11 cellular contexts compared by ENCODE assay signal in the genomic region with DNA sequence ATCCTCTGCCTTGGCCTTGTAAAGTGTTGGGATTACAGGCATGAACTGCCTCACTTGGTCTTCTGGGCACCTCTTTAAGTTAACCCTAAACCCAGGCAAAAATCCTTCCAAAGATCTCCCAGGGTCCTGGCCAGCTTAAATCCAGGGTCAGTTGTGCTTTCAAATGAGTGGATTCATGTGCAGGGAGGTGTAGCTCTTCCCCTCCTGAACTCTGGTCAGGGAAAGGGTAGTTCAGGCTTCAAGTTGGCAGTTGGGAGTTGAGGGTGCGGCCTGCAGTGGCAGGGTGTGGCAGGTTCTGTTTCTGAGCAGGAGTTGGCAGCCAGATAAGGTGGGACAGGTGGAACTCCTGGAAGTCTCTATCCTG. TPM values are rescaled to one million over a fixed set of nuclear protein-coding genes. Genes with fewer than 3 reads are reported as not detected.
DNase-seq lines count a peak whose midpoint lies in the region; ATAC-seq, FAIRE-seq and TF ChIP-seq lines count a peak whose summit lies in the region.
"Had no signal": no experiment of that assay in that cellular context is flagged by ENCODE, and none has a peak within 500 bp of the region (broad histone marks: within the 10 kb centered on the region; RNA-seq: fewer than 3 reads in every experiment).

No MANE protein-coding gene starts in this region.

- peak overlapping the region; percentile 38 for H3K27ac Mint-ChIP-seq in CD8-positive, alpha-beta T cell
- H3K27ac Mint-ChIP-seq in central memory CD8-positive, alpha-beta T cell (ENCODE audit: low read depth) = peak overlapping the region; percentile 76

- H3K4me2 ChIP-seq in IMR-90 (ENCODE audit: low read depth, low read length) = no peak overlapping the region
- H3K4me2 ChIP-seq in mesendoderm (ENCODE audit: low read length) = no peak overlapping the region

- H3K9me3 ChIP-seq in CD8-positive, alpha-beta T cell (ENCODE audit: low read length) = no peaks in the 10 kb centered on the region
- H3K9me3 ChIP-seq in IMR-90 (ENCODE audit: control insufficient read depth, insufficient read depth, low read length) = no peaks in the 10 kb centered on the region
- H3K9me3 ChIP-seq in neutrophil = no peaks in the 10 kb centered on the region

- in situ Hi-C loops in IMR-90 (cut with MboI; ENCODE audit: low sequenced_read_pairs) = no loop called here

- no peaks in the 10 kb centered on the region for H3K27me3 ChIP-seq in CD8-positive, alpha-beta T cell (ENCODE audit: insufficient read depth, low read length)
- H3K27me3 ChIP-seq in IMR-90 (ENCODE audit: control insufficient read depth, insufficient read depth, low read length) (no peaks in the 10 kb centered on the region), neutrophil (no peaks in the 10 kb centered on the region), mesendoderm (ENCODE audit: insufficient read depth, low read length, poor library complexity) (no peaks in the 10 kb centered on the region)

- no peak overlapping the region for H3K4me3 Mint-ChIP-seq in CD8-positive, alpha-beta T cell
- no peak overlapping the region for H3K4me3 Mint-ChIP-seq in central memory CD8-positive, alpha-beta T cell

- no peaks in the 10 kb centered on the region for H3K9me3 Mint-ChIP-seq in CD8-positive, alpha-beta T cell
- no peaks in the 10 kb centered on the region for H3K9me3 Mint-ChIP-seq in central memory CD8-positive, alpha-beta T cell

- no peak for ATAC-seq in CD8-positive, alpha-beta T cell
- ATAC-seq in IMR-90 (ENCODE audit: low read depth) = no peak
- ATAC-seq in central memory CD8-positive, alpha-beta T cell (replicated peaks; ENCODE audit: extremely low read depth, poor library complexity, severe bottlenecking) = no peak

- no peak for DNase-seq in CD8-positive, alpha-beta T cell
- DNase-seq in IMR-90 (no peak), mesendoderm (no peak), frontal cortex (ENCODE audit: low spot score in 2 of 2) (no peak), occipital lobe (lab: John Stamatoyannopoulos, UW) (no peak), GOT3 (lab: John Stamatoyannopoulos, UW) (no peak)
- DNase-seq in central memory CD8-positive, alpha-beta T cell (ENCODE audit: low spot score in 2 of 2) = no peak
- DNase-seq: stimulated activated CD4-positive, alpha-beta T cell treated with anti-CD3 and anti-CD28 coated beads, Interleukin-4, amount 100 ng/mL, for 4 hours had no signal

- H3K4me3 ChIP-seq in CD8-positive, alpha-beta T cell (ENCODE audit: low read depth, low read length) = no peak overlapping the region
- H3K4me3 ChIP-seq in IMR-90 (ENCODE audit: insufficient read depth, low read depth, low read length) = no peak overlapping the region
- no peak overlapping the region for H3K4me3 ChIP-seq in neutrophil (ENCODE audit: low read depth in 1 of 2, low read length in 1 of 2)
- no peak overlapping the region for H3K4me3 ChIP-seq in mesendoderm (ENCODE audit: low read length)

- CTCF ChIA-PET in CD8-positive, alpha-beta T cell (lab: Charles Lee) = no interaction called here
- CTCF ChIA-PET in IMR-90 (lab: Yijun Ruan, JAX) = no interaction called here

- H3K56ac ChIP-seq in IMR-90 (ENCODE audit: extremely low read depth, insufficient read depth, low read length) = no peak overlapping the region
- H3K56ac ChIP-seq in mesendoderm (ENCODE audit: low read length) = no peak overlapping the region

- H3K36me3 Mint-ChIP-seq in CD8-positive, alpha-beta T cell = peaks cover 71% of the 10 kb centered on the region
- peaks cover 72% of the 10 kb centered on the region for H3K36me3 Mint-ChIP-seq in central memory CD8-positive, alpha-beta T cell (ENCODE audit: insufficient read depth)

- no peak overlapping the region for H4K5ac ChIP-seq in IMR-90 (ENCODE audit: low read depth, low read length)
- no peak overlapping the region for H4K5ac ChIP-seq in mesendoderm (ENCODE audit: low read length)

- H3K27me3 Mint-ChIP-seq in CD8-positive, alpha-beta T cell (ENCODE audit: low read depth) = no peaks in the 10 kb centered on the region
- H3K27me3 Mint-ChIP-seq in central memory CD8-positive, alpha-beta T cell = no peaks in the 10 kb centered on the region

- dilution Hi-C loops in IMR-90 (cut with HindIII; ENCODE audit: low sequenced_read_pairs, unreplicated experiment) = no loop called here

- TF ChIP-seq CTCF in CD8-positive, alpha-beta T cell (IDR thresholded peaks at IDR 0.05) = no peak
- TF ChIP-seq CTCF in IMR-90 (conservative IDR thresholded peaks at IDR 0.05; ENCODE audit: low read depth, low read length) (no peak), neutrophil (IDR thresholded peaks at IDR 0.05) (no peak)

- no peak for TF ChIP-seq RAD21 in IMR-90 (IDR thresholded peaks at IDR 0.05; ENCODE audit: low read length)

- peaks cover 69% of the 10 kb centered on the region for H4K20me1 ChIP-seq in IMR-90 (ENCODE audit: insufficient read depth, low read length)

- H2BK5ac ChIP-seq in IMR-90 (ENCODE audit: low read depth, low read length, poor library complexity, severe bottlenecking) (no peak overlapping the region), mesendoderm (ENCODE audit: low read length) (no peak overlapping the region)

- H3K14ac ChIP-seq in IMR-90 (replicated peaks; ENCODE audit: low read depth, low read length) = no peak overlapping the region

- intact Hi-C loops in CD8-positive, alpha-beta T cell (cut with DNase I, micrococcal nuclease) = no loop called here
- intact Hi-C loops in IMR-90 (cut with micrococcal nuclease) = no loop called here

- no peak overlapping the region for H4K8ac ChIP-seq in IMR-90 (ENCODE audit: low read depth in 2 of 2, low read length in 2 of 2)
- H4K8ac ChIP-seq in mesendoderm (ENCODE audit: low read depth, low read length) = no peak overlapping the region

- H3K23ac ChIP-seq in IMR-90 (ENCODE audit: low read depth, low read length) (peak overlapping the region; percentile 49; the same call in 1 of the 2 replicates), mesendoderm (ENCODE audit: low read length) (no peak overlapping the region)

- no TSS peak for BruUV-seq in IMR-90 (replicated peaks; lab: Mats Ljungman, UMichigan)

- no peak overlapping the region for H2BK120ac ChIP-seq in IMR-90 (ENCODE audit: low read depth, low read length)
- no peak overlapping the region for H2BK120ac ChIP-seq in mesendoderm (ENCODE audit: low read depth, low read length)

- FAIRE-seq in frontal cortex (lab: Jason Lieb, UNC) = no peak

- H3K79me1 ChIP-seq in IMR-90 (ENCODE audit: low read depth in 1 of 2, low read length in 2 of 2) (peaks cover 25 to 72% of the 10 kb centered on the region in 2 experiments), mesendoderm (ENCODE audit: low read length) (peaks cover 8% of the 10 kb centered on the region)

- H3K4me1 Mint-ChIP-seq in CD8-positive, alpha-beta T cell (ENCODE audit: low read depth) = peaks cover 50% of the 10 kb centered on the region
- peaks cover 41% of the 10 kb centered on the region for H3K4me1 Mint-ChIP-seq in central memory CD8-positive, alpha-beta T cell

- H2BK15ac ChIP-seq in IMR-90 (ENCODE audit: low read depth, low read length) (no peak overlapping the region), mesendoderm (replicated peaks; ENCODE audit: low read depth) (no peak overlapping the region)

- H3K79me2 ChIP-seq in mesendoderm (ENCODE audit: control insufficient read depth, insufficient read depth, low read length) = peaks cover 45% of the 10 kb centered on the region

- H3K18ac ChIP-seq in IMR-90 (ENCODE audit: low read depth, low read length) = no peak overlapping the region
- no peak overlapping the region for H3K18ac ChIP-seq in mesendoderm (ENCODE audit: low read length)

- H4K91ac ChIP-seq in IMR-90 (ENCODE audit: insufficient read depth, low read depth, low read length) = no peak overlapping the region

- H2BK20ac ChIP-seq in IMR-90 (ENCODE audit: low read depth, low read length) = no peak overlapping the region

- H3K9ac ChIP-seq in IMR-90 (ENCODE audit: low read depth, low read length) (no peak overlapping the region), mesendoderm (ENCODE audit: low read length) (no peak overlapping the region)

- TF ChIP-seq POLR2A in IMR-90 (IDR thresholded peaks at IDR 0.05; ENCODE audit: low read depth, low read length) = no peak

- H3K4ac ChIP-seq in IMR-90 (ENCODE audit: low read depth, low read length) (no peak overlapping the region), mesendoderm (ENCODE audit: low read depth, low read length) (no peak overlapping the region)

- no peak overlapping the region for H2AFZ ChIP-seq in IMR-90 (replicated peaks; ENCODE audit: low read length, poor library complexity)

- H3K27ac ChIP-seq in CD8-positive, alpha-beta T cell (ENCODE audit: low read depth, low read length) = no peak overlapping the region
- H3K27ac ChIP-seq in IMR-90 (ENCODE audit: insufficient read depth, low read length) (no peak overlapping the region), neutrophil (peak overlapping the region; percentile 53), mesendoderm (ENCODE audit: low read depth, low read length) (no peak overlapping the region)

- H2AK5ac ChIP-seq in IMR-90 (ENCODE audit: low read depth, low read length) (no peak overlapping the region), mesendoderm (ENCODE audit: low read length) (no peak overlapping the region)

- H3K4me1 ChIP-seq in CD8-positive, alpha-beta T cell (ENCODE audit: insufficient read depth, low read length) = peaks cover 28% of the 10 kb centered on the region
- H3K4me1 ChIP-seq in IMR-90 (ENCODE audit: control insufficient read depth, insufficient read depth, low read length) (peaks cover 7% of the 10 kb centered on the region), neutrophil (ENCODE audit: control insufficient read depth in 1 of 2, insufficient read depth in 1 of 2, low read depth in 1 of 2, low read length in 1 of 2) (peaks cover 15 to 25% of the 10 kb centered on the region in 2 experiments), mesendoderm (ENCODE audit: control insufficient read depth, low read depth, low read length) (peaks cover 5% of the 10 kb centered on the region)

- POLR2A ChIA-PET in CD8-positive, alpha-beta T cell (lab: Charles Lee) = no interaction called here
- POLR2A ChIA-PET in IMR-90 (lab: Charles Lee; ENCODE audit: unreplicated experiment) = no interaction called here

- H3K9me1 ChIP-seq in IMR-90 (ENCODE audit: insufficient read depth, low read length) = peaks cover 24% of the 10 kb centered on the region

- peaks cover 62% of the 10 kb centered on the region for H3K36me3 ChIP-seq in CD8-positive, alpha-beta T cell (ENCODE audit: insufficient read depth, low read length)
- H3K36me3 ChIP-seq in IMR-90 (ENCODE audit: control insufficient read depth, insufficient read depth, low read length) = peaks cover 62% of the 10 kb centered on the region
- H3K36me3 ChIP-seq in neutrophil = peaks cover 66% of the 10 kb centered on the region
- H3K36me3 ChIP-seq in mesendoderm (ENCODE audit: control insufficient read depth, insufficient read depth, low read length) = peaks cover 50% of the 10 kb centered on the region

- no CpG with 5 or more reads among the region's 1 CpG for WGBS in IMR-90 (ENCODE audit: extremely low coverage in 2 of 2, insufficient read length in 1 of 2), 2 experiments
- WGBS in mesendoderm (ENCODE audit: extremely low coverage, insufficient coverage, low lambda C conversion rate) = no CpG with 5 or more reads among the region's 1 CpG

- H2AK9ac ChIP-seq in IMR-90 (replicated peaks; ENCODE audit: low read depth, low read length, poor library complexity) = no peak overlapping the region

RNA-seq across cellular contexts. Expression of a gene that starts 3.6 kb away (rescaled TPM):
- total RNA-seq in CD8-positive, alpha-beta T cell = 10 to 100 TPM; 67.3 to 76.2 TPM
- 32.1 and 54.4 TPM in 2 replicates for total RNA-seq in IMR-90 (2012; rRNA removed)
- 122 and 128 TPM in 2 replicates for polyA plus RNA-seq in IMR-90 (2012; rRNA removed)
- polyA plus RNA-seq in IMR-90 (2012; cell fraction: cytosol; rRNA removed) = 87.4 and 104 TPM in 2 replicates
- 69.1 and 95.9 TPM in 2 replicates for polyA plus RNA-seq in IMR-90 (2012; cell fraction: nucleus; rRNA removed; ENCODE audit: low replicate concordance)
- 447 TPM for polyA plus RNA-seq in mesendoderm (2013, experiment 1 of 2)
- polyA plus RNA-seq in mesendoderm (2013, experiment 2 of 2) = 445 TPM
- total RNA-seq in frontal cortex = 49.7 TPM
- 45.5 TPM for total RNA-seq in occipital lobe

RNA-seq across cellular contexts. Expression of a gene that starts 20.7 kb away (rescaled TPM):
- total RNA-seq in CD8-positive, alpha-beta T cell = not detected
- total RNA-seq in IMR-90 (2012; rRNA removed) (not detected in 2 replicates), frontal cortex (not detected), occipital lobe (not detected)
- polyA plus RNA-seq in IMR-90 (2012; rRNA removed) = not detected in 2 replicates
- polyA plus RNA-seq in IMR-90 (2012; cell fraction: cytosol; rRNA removed) = not detected in 2 replicates
- polyA plus RNA-seq in IMR-90 (2012; cell fraction: nucleus; rRNA removed; ENCODE audit: low replicate concordance) = not detected in 2 replicates
- 0.01 TPM for polyA plus RNA-seq in mesendoderm (2013, experiment 1 of 2)
- polyA plus RNA-seq in mesendoderm (2013, experiment 2 of 2) = not detected
- total RNA-seq: M059J, mononuclear cell had no signal

RNA-seq across cellular contexts. Expression of a gene that starts 24.7 kb away (rescaled TPM):
- 10 to 100 TPM; 82.8 to 90.3 TPM for total RNA-seq in CD8-positive, alpha-beta T cell
- total RNA-seq in IMR-90 (2012; rRNA removed) = 8.6 and 10.0 TPM in 2 replicates
- polyA plus RNA-seq in IMR-90 (2012; rRNA removed) = 24.5 and 25.5 TPM in 2 replicates
- 11.2 and 15.3 TPM in 2 replicates for polyA plus RNA-seq in IMR-90 (2012; cell fraction: cytosol; rRNA removed)
- polyA plus RNA-seq in IMR-90 (2012; cell fraction: nucleus; rRNA removed; ENCODE audit: low replicate concordance) = 124 and 147 TPM in 2 replicates
- 8.1 TPM for polyA plus RNA-seq in mesendoderm (2013, experiment 1 of 2)
- polyA plus RNA-seq in mesendoderm (2013, experiment 2 of 2) = 6.6 TPM
- total RNA-seq in frontal cortex = 9.0 TPM
- 12.9 TPM for total RNA-seq in occipital lobe

RNA-seq across cellular contexts. Expression of a gene that starts 54.2 kb away (rescaled TPM):
- 10 to 100 TPM; 48.8 to 49.6 TPM for total RNA-seq in CD8-positive, alpha-beta T cell
- 278 and 302 TPM in 2 replicates for total RNA-seq in IMR-90 (2012; rRNA removed)
- 180 and 207 TPM in 2 replicates for polyA plus RNA-seq in IMR-90 (2012; rRNA removed)
- polyA plus RNA-seq in IMR-90 (2012; cell fraction: cytosol; rRNA removed) = 281 and 300 TPM in 2 replicates
- 73.8 and 99.0 TPM in 2 replicates for polyA plus RNA-seq in IMR-90 (2012; cell fraction: nucleus; rRNA removed; ENCODE audit: low replicate concordance)
- 283 TPM for polyA plus RNA-seq in mesendoderm (2013, experiment 1 of 2)
- 289 TPM for polyA plus RNA-seq in mesendoderm (2013, experiment 2 of 2)
- 75.8 TPM for total RNA-seq in frontal cortex
- 62.2 TPM for total RNA-seq in occipital lobe
